Comparison of ENCODE assay signal across 21 cellular contexts in genomic region chr7:33961948-33962347, GRCh38. TPM values are rescaled to one million over a fixed set of nuclear protein-coding genes. Genes with fewer than 3 reads are reported as not detected.
DNase-seq lines count a peak whose midpoint lies in the region; ATAC-seq, FAIRE-seq and TF ChIP-seq lines count a peak whose summit lies in the region.
"Had no signal": no experiment of that assay in that cellular context is flagged by ENCODE, and none has a peak within 500 bp of the region (broad histone marks: within the 10 kb centered on the region; RNA-seq: fewer than 3 reads in every experiment).

No MANE protein-coding gene starts in this region.

- TF ChIP-seq CTCF in Peyer's patch (IDR thresholded peaks at IDR 0.05) = no peak

- no peaks in the 10 kb centered on the region for H3K27me3 ChIP-seq in right cardiac atrium (ENCODE audit: control insufficient read depth, insufficient read depth)
- no peaks in the 10 kb centered on the region for H3K27me3 ChIP-seq in Peyer's patch
- H3K27me3 ChIP-seq: BLaER1 had no signal

- H3K36me3 ChIP-seq in Peyer's patch = no peaks in the 10 kb centered on the region
- H3K36me3 ChIP-seq: BLaER1 had no signal

- H3K27ac ChIP-seq in right cardiac atrium (ENCODE audit: low read length) (no peak overlapping the region), Peyer's patch (no peak overlapping the region)
- H3K27ac ChIP-seq: BLaER1 had no signal

- H3K4me1 ChIP-seq in right cardiac atrium (ENCODE audit: control insufficient read depth, insufficient read depth, low read length) (no peaks in the 10 kb centered on the region), Peyer's patch (no peaks in the 10 kb centered on the region)
- H3K4me1 ChIP-seq: BLaER1 had no signal

- TF ChIP-seq POLR2A in Peyer's patch (IDR thresholded peaks at IDR 0.05) = no peak

- H3K9me3 ChIP-seq in right cardiac atrium (ENCODE audit: control insufficient read depth, low read length) (no peaks in the 10 kb centered on the region), Peyer's patch (no peaks in the 10 kb centered on the region)
- H3K9me3 ChIP-seq: BLaER1 had no signal

- H3K4me3 ChIP-seq in right cardiac atrium (ENCODE audit: low read length) = no peak overlapping the region
- H3K4me3 ChIP-seq in Peyer's patch = no peak overlapping the region
- H3K4me3 ChIP-seq: BLaER1 had no signal

- DNase-seq in Right ventricle myocardium superior (no peak), right cardiac atrium (no peak), sciatic nerve (ENCODE audit: low spot score) (no peak), Peyer's patch (no peak), NOMO-1 treated with DMSO at 0.1 percent for 48 hours (lab: John Stamatoyannopoulos, UW; ENCODE audit: unreplicated experiment) (no peak)
- DNase-seq: 8988T; CD4-positive, alpha-beta memory T cell; DMS153; GF-D8; KG1; MV-4-11; NCI-H1694 treated with DMSO at 0.1 percent for 48 hours; NCI-H2227 treated with DMSO at 0.1 percent for 48 hours; NCI-H510A treated with DMSO at 0.1 percent for 48 hours; NCI-H774 had no signal

- intact Hi-C loops in Right ventricle myocardium superior (cut with DNase I) = no loop called here
- intact Hi-C loops in right cardiac atrium (cut with DNase I) = no loop called here
- intact Hi-C loops in sciatic nerve (cut with DNase I) = no loop called here

- WGBS in right cardiac atrium = 40% methylated on average over 1 of the region's 1 CpG

- ATAC-seq in Right ventricle myocardium superior (ENCODE audit: poor library complexity) (peak; percentile 48), right cardiac atrium (no peak), sciatic nerve (peak; percentile 82), HG03159 (IDR thresholded peaks at IDR 0.05; ENCODE audit: unreplicated experiment) (no peak), HG03469 (IDR thresholded peaks at IDR 0.05; ENCODE audit: unreplicated experiment) (no peak)

- FAIRE-seq in endometrium (lab: Jason Lieb, UNC) = peak; percentile 79
- FAIRE-seq: GM12892 had no signal

RNA-seq across cellular contexts. Expression of gene BMPER, which starts 56.6 kb away (rescaled TPM):
- total RNA-seq in Right ventricle myocardium superior (2.3 TPM), right cardiac atrium (1 to 10 TPM; 4.9 to 6.9 (median 5.5) TPM), sciatic nerve (18.8 TPM), Peyer's patch (10 to 100 TPM in 3 of 4 donors, 1 to 10 TPM in 1; 4.0 to 50.3 (median 17.6) TPM)
- 1.3 TPM for polyA plus RNA-seq in right cardiac atrium
- total RNA-seq: HT-29 had no signal

Comparison
In these comparisons a context has a peak if more than half of its experiments do, and no peak if none do; other contexts are left out.
1. ATAC-seq: peak in Right ventricle myocardium superior (single experiment) and sciatic nerve (single experiment); none in right cardiac atrium (0 of 2), HG03159 (single experiment) and HG03469 (single experiment).